Comparison of ENCODE assay signal across 19 cellular contexts in the genomic region with DNA sequence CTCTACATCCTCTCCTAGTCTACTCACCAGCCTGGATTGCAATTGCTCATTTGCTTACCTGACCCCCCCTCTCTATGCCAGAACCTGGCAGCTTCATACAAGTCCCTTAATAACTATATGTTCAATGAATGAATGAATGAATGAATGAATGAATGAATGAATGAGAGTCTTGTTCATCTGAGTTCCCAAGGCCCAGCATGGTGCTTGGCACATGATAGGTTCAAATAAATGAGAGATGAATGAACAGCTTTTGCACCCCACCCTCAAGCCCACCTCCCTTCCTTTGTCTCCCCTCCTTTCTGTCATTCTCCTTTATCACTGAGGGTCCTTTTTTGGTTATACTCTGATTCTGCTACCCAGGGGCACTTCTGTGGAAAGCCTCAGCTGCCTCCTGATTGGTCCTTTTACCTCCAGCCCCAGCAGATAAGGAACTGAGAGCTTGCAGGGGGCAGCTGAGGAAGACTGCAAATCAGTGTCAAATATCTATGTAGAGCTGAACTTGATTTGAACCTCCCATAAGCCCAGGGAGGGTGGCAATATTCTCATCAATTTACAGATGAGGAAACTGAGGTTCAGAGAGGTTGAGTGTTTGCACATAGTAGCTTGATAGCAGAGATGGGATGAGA. TPM values are rescaled to one million over a fixed set of nuclear protein-coding genes. Genes with fewer than 3 reads are reported as not detected.
"Had no signal": no experiment of that assay in that cellular context is flagged by ENCODE, and none has a peak within 500 bp of the region (broad histone marks: within the 10 kb centered on the region; RNA-seq: fewer than 3 reads in every experiment).

No MANE protein-coding gene starts in this region.

- H3K27ac Mint-ChIP-seq: activated CD4-positive, alpha-beta T cell treated with anti-CD3 and anti-CD28 coated beads, Interleukin-2, amount 10 ng/mL, durations not matched to agents 7 days and 5 days; activated naive CD4-positive, alpha-beta T cell treated with anti-CD3 and anti-CD28 coated beads, Interleukin-2, amount 50 U/mL, for 72 hours; activated T-helper 1 cell treated with anti-CD3 and anti-CD28 coated beads, Interleukin-12 subunit alpha, Interleukin-12 subunit beta, Interleukin-2, Interleukin-4 antibody, amounts not matched to agents 30 ng/mL and 10 ng/mL and 1 ng/mL, durations not matched to agents 14 hours and 24 hours and 36 hours; endodermal cell had no signal

- H3K9me3 ChIP-seq: body of pancreas, left lung, spleen, thyroid gland had no signal

- H3K27ac ChIP-seq: body of pancreas, left lung, spleen, thyroid gland had no signal

- ATAC-seq: activated naive CD4-positive, alpha-beta T cell treated with anti-CD3 and anti-CD28 coated beads, Interleukin-2, amount 50 U/mL, for 72 hours; left lung had no signal

- H3K4me3 Mint-ChIP-seq: activated CD4-positive, alpha-beta T cell treated with anti-CD3 and anti-CD28 coated beads, Interleukin-2, amount 10 ng/mL, durations not matched to agents 7 days and 5 days; activated T-helper 1 cell treated with anti-CD3 and anti-CD28 coated beads, Interleukin-12 subunit alpha, Interleukin-12 subunit beta, Interleukin-2, Interleukin-4 antibody, amounts not matched to agents 30 ng/mL and 10 ng/mL and 1 ng/mL, durations not matched to agents 14 hours and 24 hours and 36 hours; endodermal cell had no signal

- H3K4me1 ChIP-seq: left lung, thyroid gland had no signal

- H3K9me3 Mint-ChIP-seq: activated CD4-positive, alpha-beta T cell treated with anti-CD3 and anti-CD28 coated beads, Interleukin-2, amount 10 ng/mL, durations not matched to agents 7 days and 5 days; activated naive CD4-positive, alpha-beta T cell treated with anti-CD3 and anti-CD28 coated beads, Interleukin-2, amount 50 U/mL, for 72 hours; activated T-helper 1 cell treated with anti-CD3 and anti-CD28 coated beads, Interleukin-12 subunit alpha, Interleukin-12 subunit beta, Interleukin-2, Interleukin-4 antibody, amounts not matched to agents 30 ng/mL and 10 ng/mL and 1 ng/mL, durations not matched to agents 14 hours and 24 hours and 36 hours; endodermal cell had no signal

- H3K27me3 ChIP-seq: body of pancreas, left lung, spleen, thyroid gland had no signal

- H3K4me3 ChIP-seq: body of pancreas, left lung, spleen, thyroid gland had no signal

- H3K4me1 Mint-ChIP-seq: activated CD4-positive, alpha-beta T cell treated with anti-CD3 and anti-CD28 coated beads, Interleukin-2, amount 10 ng/mL, durations not matched to agents 7 days and 5 days had no signal

- H3K36me3 Mint-ChIP-seq: activated naive CD4-positive, alpha-beta T cell treated with anti-CD3 and anti-CD28 coated beads, Interleukin-2, amount 50 U/mL, for 72 hours had no signal

- H3K36me3 ChIP-seq: left lung, spleen, thyroid gland had no signal

- DNase-seq: activated CD4-positive, alpha-beta T cell treated with anti-CD3 and anti-CD28 coated beads, Interleukin-2, amount 10 ng/mL, durations not matched to agents 7 days and 5 days; activated gamma-delta T cell treated with Interleukin-2 at 50 U/mL for 16 hours; amygdala; central memory CD4-positive, alpha-beta T cell; kidney; left lung; occipital lobe; retina; spleen; stimulated activated naive CD4-positive, alpha-beta T cell treated with Interleukin-2 at 50 U/mL for 16 hours; thyroid gland had no signal

RNA-seq across cellular contexts. Expression of a gene that starts 54.1 kb away (rescaled TPM):
- total RNA-seq: activated CD4-positive, alpha-beta T cell treated with anti-CD3 and anti-CD28 coated beads, Interleukin-2, amount 10 ng/mL, durations not matched to agents 7 days and 5 days; activated CD8-positive, alpha-beta memory T cell treated with anti-CD3 and anti-CD28 coated beads for 36 hours; activated naive CD4-positive, alpha-beta T cell treated with anti-CD3 and anti-CD28 coated beads, Interleukin-2, amount 50 U/mL, for 72 hours; activated T-helper 1 cell treated with anti-CD3 and anti-CD28 coated beads, Interleukin-12 subunit alpha, Interleukin-12 subunit beta, Interleukin-2, Interleukin-4 antibody, amounts not matched to agents 30 ng/mL and 10 ng/mL and 1 ng/mL, durations not matched to agents 14 hours and 24 hours and 36 hours; body of pancreas; left lung; mononuclear cell; posterior vena cava; subcutaneous adipose tissue; thyroid gland had no signal
